Comparison of ENCODE assay signal across 8 cellular contexts in genomic region chr16:27605500-27606106, GRCh38. TPM values are rescaled to one million over a fixed set of nuclear protein-coding genes. Genes with fewer than 3 reads are reported as not detected.
A peak's percentile ranks its signal among the peaks of the same experiment; 100 is the strongest.
DNase-seq lines count a peak whose midpoint lies in the region; ATAC-seq and TF ChIP-seq lines count a peak whose summit lies in the region.
"Not testable (repeated sequence)": the region's sequence is repeated elsewhere in the genome, so short reads cannot be mapped to it uniquely, and the experiment has no call there.

No MANE protein-coding gene starts in this region.

- H3K4me2 ChIP-seq in GM23338 = not testable (repeated sequence)

- peak; percentile 87 to 93 for TF ChIP-seq CTCF in GM23338 (conservative IDR thresholded peaks at IDR 0.05; ENCODE audit: low read depth in 2 of 2)
- peak; percentile 23 to 56 (median 43) for TF ChIP-seq CTCF in ascending aorta (IDR thresholded peaks at IDR 0.05)
- TF ChIP-seq CTCF in foreskin keratinocyte (conservative IDR thresholded peaks at IDR 0.05) = peak; percentile 72

- DNase-seq in CMK (ENCODE audit: low read depth) (peak; percentile 39), GM23338 (ENCODE audit: low spot score) (peak; percentile 87), NCI-H146 treated with DMSO at 0.1 percent for 48 hours (lab: John Stamatoyannopoulos, UW; ENCODE audit: unreplicated experiment) (peak; percentile 11), RPMI8226 (peak; percentile 51), foreskin keratinocyte (peak; percentile 11 to 32), medulla oblongata (ENCODE audit: extremely low spot score) (peak; percentile 66)
- DNase-seq in ascending aorta (ENCODE audit: low spot score in 2 of 2) = not testable (repeated sequence)
- DNase-seq in stimulated activated naive CD8-positive, alpha-beta T cell treated with anti-CD3 and anti-CD28 coated beads, Interleukin-15, Interleukin-2, amounts not matched to agents 100 U/mL and 50 U/mL, for 24 hours = peak; percentile 8

- H4K20me1 ChIP-seq in GM23338 (replicated peaks; ENCODE audit: insufficient read depth) = not testable (repeated sequence)

- H3K4me3 ChIP-seq in GM23338, ascending aorta: not testable (repeated sequence)

- not testable (repeated sequence) for H3K79me2 ChIP-seq in GM23338 (replicated peaks; ENCODE audit: insufficient read depth)

- not testable (repeated sequence) for H3K4me1 ChIP-seq in GM23338 (ENCODE audit: insufficient read depth); ascending aorta; foreskin keratinocyte

- H3K27me3 Mint-ChIP-seq in GM23338 (ENCODE audit: insufficient read depth, low read depth, poor library complexity) = not testable (repeated sequence)

- not testable (repeated sequence) for H3K9me3 Mint-ChIP-seq in GM23338

- ATAC-seq in GM23338 (peak; percentile 76), foreskin keratinocyte (peak; percentile 61)
- ATAC-seq in stimulated activated naive CD8-positive, alpha-beta T cell treated with anti-CD3 and anti-CD28 coated beads, Interleukin-15, Interleukin-2, amounts not matched to agents 100 U/mL and 50 U/mL, for 24 hours = not testable (repeated sequence)

- H3K9me3 ChIP-seq in ascending aorta = not testable (repeated sequence)

- not testable (repeated sequence) for H3K9me2 ChIP-seq in GM23338 (ENCODE audit: insufficient read depth)

- not testable (repeated sequence) for H3K4me3 Mint-ChIP-seq in GM23338

- H3K27me3 ChIP-seq in GM23338 (ENCODE audit: insufficient read depth); ascending aorta; foreskin keratinocyte: not testable (repeated sequence)

- intact Hi-C loops in ascending aorta (cut with DNase I) = not testable (repeated sequence)

- H3F3A ChIP-seq in GM23338 (replicated peaks; ENCODE audit: low read depth) = not testable (repeated sequence)

- not testable (repeated sequence) for H3K36me3 Mint-ChIP-seq in GM23338 (ENCODE audit: low read depth)

- not testable (repeated sequence) for H2AFZ ChIP-seq in GM23338

- peaks cover 24% of the 10 kb centered on the region for H3K4me1 Mint-ChIP-seq in GM23338

- not testable (repeated sequence) for H3K36me3 ChIP-seq in GM23338 (ENCODE audit: insufficient read depth); ascending aorta

- H3K27ac ChIP-seq in GM23338 (ENCODE audit: low read depth); ascending aorta; foreskin keratinocyte: not testable (repeated sequence)

- H3K27ac Mint-ChIP-seq in GM23338 = not testable (repeated sequence)

RNA-seq across cellular contexts. Expression of gene KATNIP, which starts 55.7 kb away (rescaled TPM):
- total RNA-seq in GM23338 (2014; rRNA removed; shearing (Covaris generic)) = 6.6 and 11.8 TPM in 2 replicates
- polyA plus RNA-seq in GM23338 (2016; fragmentation: Nextera tagmentation; extraction: Ambion mirVana) (7.0 and 8.6 TPM in 2 replicates), foreskin keratinocyte (4.5 and 5.3 TPM in 2 replicates)
- total RNA-seq in ascending aorta (6.6 TPM), foreskin keratinocyte (14.2 and 14.3 TPM in 2 replicates)

RNA-seq across cellular contexts. Expression of gene GTF3C1, which starts 55.9 kb away (rescaled TPM):
- 138 and 141 TPM in 2 replicates for total RNA-seq in GM23338 (2014; rRNA removed; shearing (Covaris generic))
- 78.5 and 90.6 TPM in 2 replicates for polyA plus RNA-seq in GM23338 (2016; fragmentation: Nextera tagmentation; extraction: Ambion mirVana)
- 40.6 TPM for total RNA-seq in ascending aorta
- total RNA-seq in foreskin keratinocyte = 56.4 and 70.6 TPM in 2 replicates
- 50.4 and 58.2 TPM in 2 replicates for polyA plus RNA-seq in foreskin keratinocyte
